11 cellular contexts compared by ENCODE assay signal in genomic region chr2:20425371-20425881, GRCh38. TPM values are rescaled to one million over a fixed set of nuclear protein-coding genes. Genes with fewer than 3 reads are reported as not detected.
DNase-seq lines count a peak whose midpoint lies in the region; ATAC-seq and TF ChIP-seq lines count a peak whose summit lies in the region.
"Had no signal": no experiment of that assay in that cellular context is flagged by ENCODE, and none has a peak within 500 bp of the region (broad histone marks: within the 10 kb centered on the region; RNA-seq: fewer than 3 reads in every experiment).

No MANE protein-coding gene starts in this region.

- H3K4me1 Mint-ChIP-seq in CD4-positive, CD25-positive, alpha-beta regulatory T cell, result peaks cover 5 to 21% (median 8%) of the 10 kb centered on the region in 4 donors

- no peaks in the 10 kb centered on the region for H3K36me3 Mint-ChIP-seq in CD4-positive, CD25-positive, alpha-beta regulatory T cell

- peak overlapping the region in 2 of 3 donors; percentile 55 to 75 for H3K27ac Mint-ChIP-seq in CD4-positive, CD25-positive, alpha-beta regulatory T cell

- no peaks in the 10 kb centered on the region for H3K9me3 ChIP-seq in CD4-positive, CD25-positive, alpha-beta regulatory T cell (ENCODE audit: control insufficient read depth in 2 of 2, low read length in 2 of 2)
- H3K9me3 ChIP-seq in WERI-Rb-1 (ENCODE audit: severe bottlenecking), result no peaks in the 10 kb centered on the region
- no peaks in the 10 kb centered on the region for H3K9me3 ChIP-seq in mesodermal cell (ENCODE audit: control insufficient read depth, low read length)

- no peak for DNase-seq in CD4-positive, CD25-positive, alpha-beta regulatory T cell
- DNase-seq in WERI-Rb-1, result peak; percentile 4
- no peak for DNase-seq in occipital lobe (lab: John Stamatoyannopoulos, UW)
- DNase-seq in H4 (ENCODE audit: low spot score), result no peak
- DNase-seq in foreskin melanocyte, result no peak
- DNase-seq: DMS79 treated with DMSO at 0.1 percent for 48 hours, GOT3, NCI-H1048 had no signal

- H3K4me3 ChIP-seq in CD4-positive, CD25-positive, alpha-beta regulatory T cell (ENCODE audit: low read depth, low read length), result no peak overlapping the region
- H3K4me3 ChIP-seq in WERI-Rb-1 (ENCODE audit: low read depth, low read length), result no peak overlapping the region
- no peak overlapping the region for H3K4me3 ChIP-seq in mesodermal cell (ENCODE audit: extremely low read depth, insufficient read depth, low read length, poor library complexity, severe bottlenecking)

- 88 to 100% methylated on average over 2 of the region's 6 CpGs for WGBS in mesodermal cell (ENCODE audit: insufficient coverage in 2 of 2), 2 experiments

- TF ChIP-seq CTCF in WERI-Rb-1 (IDR thresholded peaks at IDR 0.05; ENCODE audit: low read depth, low read length), result no peak

- H3K27ac ChIP-seq in CD4-positive, CD25-positive, alpha-beta regulatory T cell (ENCODE audit: insufficient read depth, low read length, poor library complexity, severe bottlenecking), result no peak overlapping the region
- H3K27ac ChIP-seq in WERI-Rb-1 (no peak overlapping the region), mesodermal cell (ENCODE audit: low read depth, low read length, severe bottlenecking) (peak overlapping the region; percentile 83)

- H3K4me3 Mint-ChIP-seq in CD4-positive, CD25-positive, alpha-beta regulatory T cell, result no peak overlapping the region

- H3K27me3 ChIP-seq in CD4-positive, CD25-positive, alpha-beta regulatory T cell (ENCODE audit: control insufficient read depth, insufficient read depth, low read length), result no peaks in the 10 kb centered on the region
- no peaks in the 10 kb centered on the region for H3K27me3 ChIP-seq in WERI-Rb-1 (ENCODE audit: insufficient read depth, low read depth, severe bottlenecking)

- peaks cover 11% of the 10 kb centered on the region for H3K4me1 ChIP-seq in CD4-positive, CD25-positive, alpha-beta regulatory T cell (ENCODE audit: control insufficient read depth, insufficient read depth, low read length, poor library complexity, severe bottlenecking)
- peaks cover 17% of the 10 kb centered on the region for H3K4me1 ChIP-seq in mesodermal cell (ENCODE audit: control insufficient read depth, insufficient read depth, low read length, poor library complexity, severe bottlenecking)

- no peak for ATAC-seq in CD4-positive, CD25-positive, alpha-beta regulatory T cell (ENCODE audit: low read depth in 2 of 2)
- ATAC-seq in GM21786 (IDR thresholded peaks at IDR 0.05; ENCODE audit: unreplicated experiment), result peak; percentile 40
- no peak for ATAC-seq in GM21528 (IDR thresholded peaks at IDR 0.05; ENCODE audit: low FRiP score, unreplicated experiment)

- no peaks in the 10 kb centered on the region for H3K9me3 Mint-ChIP-seq in CD4-positive, CD25-positive, alpha-beta regulatory T cell

- H3K27me3 Mint-ChIP-seq in CD4-positive, CD25-positive, alpha-beta regulatory T cell, result no peaks in the 10 kb centered on the region

- no peaks in the 10 kb centered on the region for H3K36me3 ChIP-seq in CD4-positive, CD25-positive, alpha-beta regulatory T cell (ENCODE audit: control insufficient read depth, insufficient read depth, low read length)
- no peaks in the 10 kb centered on the region for H3K36me3 ChIP-seq in WERI-Rb-1
- H3K36me3 ChIP-seq in mesodermal cell (ENCODE audit: control insufficient read depth, insufficient read depth, low read length), result no peaks in the 10 kb centered on the region

RNA-seq across cellular contexts. Expression of gene RHOB, which starts 21.4 kb away (rescaled TPM):
- 16.6 TPM for total RNA-seq in CD4-positive, CD25-positive, alpha-beta regulatory T cell
- 1 to 10 TPM in 2 of 4 donors, under 1 TPM in 2; 0.69 to 1.2 (median 0.89) TPM for polyA plus RNA-seq in CD4-positive, CD25-positive, alpha-beta regulatory T cell
- polyA plus RNA-seq in mesodermal cell (2013, experiment 1 of 2), result 198 TPM
- 134 TPM for polyA plus RNA-seq in mesodermal cell (2013, experiment 2 of 2)
- total RNA-seq in occipital lobe, result 296 TPM
- 11.7 and 12.6 TPM in 2 replicates for total RNA-seq in H4 (2014; rRNA removed; shearing (Covaris generic))

Comparison
In these comparisons a context has a peak if more than half of its experiments do, and no peak if none do; other contexts are left out.
1. RNA of gene RHOB, which starts 21.4 kb away (total RNA-seq): 296 TPM in occipital lobe (single experiment); 16.6 TPM in CD4-positive, CD25-positive, alpha-beta regulatory T cell (single experiment) and 11.7 to 12.6 TPM in H4; every median in the first group is over 10 times any median in the second.